34 cellular contexts compared by ENCODE assay signal in the genomic region with DNA sequence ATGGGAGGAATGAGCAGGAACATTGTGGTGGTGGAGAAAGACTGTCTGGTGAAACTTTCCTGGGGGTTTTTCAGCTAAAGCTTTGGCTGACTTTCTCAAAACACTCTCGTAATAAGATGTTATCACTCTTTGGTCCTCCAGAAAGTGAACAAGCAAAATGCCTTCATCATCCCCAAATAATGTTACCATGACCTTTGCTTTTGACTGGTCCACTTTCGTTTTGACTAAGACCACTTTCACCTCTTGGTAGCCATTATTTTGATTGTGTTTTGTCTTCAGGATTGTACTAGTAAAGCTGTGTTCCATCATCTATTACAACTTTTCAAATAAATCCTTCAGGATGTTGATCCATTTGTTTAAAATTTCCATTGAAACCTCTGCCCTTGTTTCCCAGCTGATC.
"Had no signal": no experiment of that assay in that cellular context is flagged by ENCODE, and none has a peak within 500 bp of the region (broad histone marks: within the 10 kb centered on the region; RNA-seq: fewer than 3 reads in every experiment).

No MANE protein-coding gene starts in this region.

- H3K4me3 ChIP-seq: MG63 had no signal

- H3K9me3 ChIP-seq: MG63 had no signal

- H3K36me3 ChIP-seq: MG63 had no signal

- DNase-seq: Karpas-422, Kasumi-1, MG63, MM.1S, MV-4-11, NCI-H1048, NCI-H1092, NCI-H1092 treated with DMSO at 0.1 percent for 48 hours, NCI-H1105, NCI-H1105 treated with DMSO at 0.1 percent for 48 hours, NCI-H1417, NCI-H1417 treated with DMSO at 0.1 percent for 48 hours, NCI-H1436, NCI-H1436 treated with DMSO at 0.1 percent for 48 hours, NCI-H146, NCI-H1694, NCI-H1694 treated with DMSO at 0.1 percent for 48 hours, NCI-H187, NCI-H187 treated with DMSO at 0.1 percent for 48 hours, NCI-H1930, NCI-H2029, NCI-H2029 treated with DMSO at 0.1 percent for 48 hours, NCI-H2081, NCI-H2081 treated with DMSO at 0.1 percent for 48 hours, NCI-H2107, NCI-H2171, NCI-H2227 treated with DMSO at 0.1 percent for 48 hours, NCI-H226, NCI-H345, NCI-H446, NCI-H446 treated with DMSO at 0.1 percent for 48 hours, NCI-H510A, NCI-H510A treated with DMSO at 0.1 percent for 48 hours, NCI-H524 treated with DMSO at 0.1 percent for 48 hours had no signal

- H3K27me3 ChIP-seq: MG63 had no signal
